17 cellular contexts compared by ENCODE assay signal in genomic region chr10:50379652-50380051, GRCh38.
A peak's percentile ranks its signal among the peaks of the same experiment; 100 is the strongest.
DNase-seq lines count a peak whose midpoint lies in the region; ATAC-seq lines count a peak whose summit lies in the region.
"Had no signal": no experiment of that assay in that cellular context is flagged by ENCODE, and none has a peak within 500 bp of the region (broad histone marks: within the 10 kb centered on the region; RNA-seq: fewer than 3 reads in every experiment).

No MANE protein-coding gene starts in this region.

- H3K9me3 ChIP-seq in right cardiac atrium (ENCODE audit: control insufficient read depth, low read length), result no peaks in the 10 kb centered on the region

- no peaks in the 10 kb centered on the region for H3K27me3 ChIP-seq in right cardiac atrium (ENCODE audit: control insufficient read depth, insufficient read depth)

- ATAC-seq in right cardiac atrium, result no peak
- ATAC-seq in naive B cell (ENCODE audit: low read depth in 2 of 2), result peak in 1 of 2 donors; percentile 56
- no peak for ATAC-seq in HG02885 (IDR thresholded peaks at IDR 0.05; ENCODE audit: poor library complexity, unreplicated experiment)
- ATAC-seq: CD8-positive, alpha-beta T cell had no signal

- H3K4me3 Mint-ChIP-seq in naive B cell (peak overlapping the region in 4 of 8 donors; percentile 7 to 74 (median 58)), immature natural killer cell (no peak overlapping the region)
- no peak overlapping the region for H3K4me3 Mint-ChIP-seq in activated T-helper 2 cell treated with anti-CD3 and anti-CD28 coated beads, Interferon-gamma antibody, Interleukin-2, Interleukin-4, amounts not matched to agents 10 μg/mL and 5 μg/mL and 100 μg/mL, durations not matched to agents 14 hours and 24 hours and 36 hours (ENCODE audit: low read depth)
- H3K4me3 Mint-ChIP-seq: CD8-positive, alpha-beta T cell had no signal

- H3K27me3 Mint-ChIP-seq in naive B cell (no peaks in the 10 kb centered on the region), immature natural killer cell (ENCODE audit: low read depth in 3 of 3) (no peaks in the 10 kb centered on the region)
- no peaks in the 10 kb centered on the region for H3K27me3 Mint-ChIP-seq in activated T-helper 2 cell treated with anti-CD3 and anti-CD28 coated beads, Interferon-gamma antibody, Interleukin-2, Interleukin-4, amounts not matched to agents 10 μg/mL and 5 μg/mL and 100 μg/mL, durations not matched to agents 14 hours and 24 hours and 36 hours (ENCODE audit: low read depth)

- peaks cover 8% of the 10 kb centered on the region for H3K4me1 ChIP-seq in right cardiac atrium (ENCODE audit: control insufficient read depth, insufficient read depth, low read length)

- H3K4me3 ChIP-seq in right cardiac atrium (ENCODE audit: low read length), result no peak overlapping the region
- H3K4me3 ChIP-seq: PC-9 had no signal

- WGBS in right cardiac atrium, result 32% methylated on average over 2 of the region's 2 CpGs

- H3K9me3 Mint-ChIP-seq in naive B cell, result peaks cover 0 to 4% (median 0%) of the 10 kb centered on the region in 7 donors
- H3K9me3 Mint-ChIP-seq in activated T-helper 2 cell treated with anti-CD3 and anti-CD28 coated beads, Interferon-gamma antibody, Interleukin-2, Interleukin-4, amounts not matched to agents 10 μg/mL and 5 μg/mL and 100 μg/mL, durations not matched to agents 14 hours and 24 hours and 36 hours, result no peaks in the 10 kb centered on the region
- no peaks in the 10 kb centered on the region for H3K9me3 Mint-ChIP-seq in immature natural killer cell
- H3K9me3 Mint-ChIP-seq: CD8-positive, alpha-beta T cell had no signal

- peak in 2 of 3 donors; percentile 42 to 53 for DNase-seq in right cardiac atrium
- DNase-seq in cardiac septum (ENCODE audit: low spot score), result no peak
- no peak for DNase-seq in caudate nucleus (lab: John Stamatoyannopoulos, UW)
- no peak for DNase-seq in naive B cell
- no peak for DNase-seq in activated T-helper 2 cell treated with anti-CD3 and anti-CD28 coated beads, Interferon-gamma antibody, Interleukin-2, Interleukin-4, amounts not matched to agents 10 μg/mL and 5 μg/mL and 100 μg/mL, durations not matched to agents 14 hours and 24 hours and 36 hours (ENCODE audit: low spot score)
- no peak for DNase-seq in immature natural killer cell
- DNase-seq: CD8-positive, alpha-beta T cell; DMS79 treated with DMSO at 0.1 percent for 48 hours; KG1; MM.1S; NCI-H1105 treated with DMSO at 0.1 percent for 48 hours; NCI-H187; NCI-H2171; NCI-H446 treated with DMSO at 0.1 percent for 48 hours; NCI-H748 treated with DMSO at 0.1 percent for 48 hours; PC-9 had no signal

- H3K27ac ChIP-seq in right cardiac atrium (ENCODE audit: low read length) (no peak overlapping the region), caudate nucleus (ENCODE audit: low read depth, low read length) (peak overlapping the region; percentile 9)
- H3K27ac ChIP-seq: PC-9 had no signal

- H3K27ac Mint-ChIP-seq in naive B cell (peak overlapping the region in 4 of 6 donors; percentile 42 to 92 (median 72)), immature natural killer cell (no peak overlapping the region)
- H3K27ac Mint-ChIP-seq in activated T-helper 2 cell treated with anti-CD3 and anti-CD28 coated beads, Interferon-gamma antibody, Interleukin-2, Interleukin-4, amounts not matched to agents 10 μg/mL and 5 μg/mL and 100 μg/mL, durations not matched to agents 14 hours and 24 hours and 36 hours, result no peak overlapping the region
- H3K27ac Mint-ChIP-seq: CD8-positive, alpha-beta T cell had no signal

- intact Hi-C loops in right cardiac atrium (cut with DNase I), result no loop called here
- intact Hi-C loops in cardiac septum (cut with DNase I), result loop anchor here (5.0 kb wide), 1 partner anchor 52 kb away; no protein-coding TSS in a partner anchor
- intact Hi-C loops in activated T-helper 2 cell treated with anti-CD3 and anti-CD28 coated beads, Interferon-gamma antibody, Interleukin-2, Interleukin-4, amounts not matched to agents 10 μg/mL and 5 μg/mL and 100 μg/mL, durations not matched to agents 14 hours and 24 hours and 36 hours (cut with micrococcal nuclease), result no loop called here

- peaks cover 8 to 12% of the 10 kb centered on the region in 2 donors for H3K36me3 Mint-ChIP-seq in naive B cell
- peaks cover 16% of the 10 kb centered on the region for H3K36me3 Mint-ChIP-seq in activated T-helper 2 cell treated with anti-CD3 and anti-CD28 coated beads, Interferon-gamma antibody, Interleukin-2, Interleukin-4, amounts not matched to agents 10 μg/mL and 5 μg/mL and 100 μg/mL, durations not matched to agents 14 hours and 24 hours and 36 hours (ENCODE audit: low read depth)
- peaks cover 0 to 8% (median 5%) of the 10 kb centered on the region in 3 donors for H3K36me3 Mint-ChIP-seq in immature natural killer cell

- H3K4me1 Mint-ChIP-seq in naive B cell (peaks cover 18 to 40% (median 30%) of the 10 kb centered on the region in 3 donors), immature natural killer cell (peaks cover 0 to 2% of the 10 kb centered on the region in 2 donors)
- peaks cover 5% of the 10 kb centered on the region for H3K4me1 Mint-ChIP-seq in activated T-helper 2 cell treated with anti-CD3 and anti-CD28 coated beads, Interferon-gamma antibody, Interleukin-2, Interleukin-4, amounts not matched to agents 10 μg/mL and 5 μg/mL and 100 μg/mL, durations not matched to agents 14 hours and 24 hours and 36 hours (ENCODE audit: low read depth)

Comparison
In these comparisons a context has a peak if more than half of its experiments do, and no peak if none do; other contexts are left out.
1. DNase-seq: peak in right cardiac atrium (2 of 3); none in cardiac septum (single experiment), caudate nucleus (0 of 61), naive B cell (single experiment), activated T-helper 2 cell treated with anti-CD3 and anti-CD28 coated beads, Interferon-gamma antibody, Interleukin-2, Interleukin-4, amounts not matched to agents 10 μg/mL and 5 μg/mL and 100 μg/mL, durations not matched to agents 14 hours and 24 hours and 36 hours (single experiment) and immature natural killer cell (0 of 3).
2. H3K27ac Mint-ChIP-seq: peak in naive B cell (4 of 6); none in activated T-helper 2 cell treated with anti-CD3 and anti-CD28 coated beads, Interferon-gamma antibody, Interleukin-2, Interleukin-4, amounts not matched to agents 10 μg/mL and 5 μg/mL and 100 μg/mL, durations not matched to agents 14 hours and 24 hours and 36 hours (single experiment) and immature natural killer cell (0 of 6).